In the genomic region with DNA sequence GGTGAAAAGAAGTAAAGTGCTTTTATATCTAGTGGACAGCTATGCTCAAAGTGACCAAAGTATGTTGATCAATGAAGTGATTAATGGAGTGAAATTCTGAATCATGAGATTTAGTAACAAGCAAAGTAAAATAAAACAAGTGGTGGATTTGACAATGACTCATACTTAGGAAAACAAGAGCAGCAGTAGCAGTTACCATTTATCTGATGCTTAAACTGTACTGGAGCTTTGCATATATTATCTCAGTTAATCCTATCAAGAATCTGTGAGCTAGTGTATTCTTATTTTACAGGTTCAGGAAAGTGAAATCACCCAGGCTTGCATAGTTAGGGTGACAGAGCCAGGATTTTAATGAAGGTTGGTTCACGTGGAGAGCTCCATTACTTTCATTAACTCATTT, we compare ENCODE assay signal across 33 cellular contexts. TPM values are rescaled to one million over a fixed set of nuclear protein-coding genes. Genes with fewer than 3 reads are reported as not detected.
DNase-seq lines count a peak whose midpoint lies in the region; ATAC-seq and TF ChIP-seq lines count a peak whose summit lies in the region.
"Had no signal": no experiment of that assay in that cellular context is flagged by ENCODE, and none has a peak within 500 bp of the region (broad histone marks: within the 10 kb centered on the region; RNA-seq: fewer than 3 reads in every experiment).

No MANE protein-coding gene starts in this region.

- POLR2A ChIA-PET in RWPE1 (lab: Yijun Ruan, JAX; ENCODE audit: low non-redundant PET), result no interaction called here

- ATAC-seq in GM18517 (IDR thresholded peaks at IDR 0.05; ENCODE audit: unreplicated experiment), result no peak
- ATAC-seq: activated CD8-positive, alpha-beta T cell treated with anti-CD3 and anti-CD28 coated beads for 36 hours; HCT116; naive thymus-derived CD4-positive, alpha-beta T cell; Right ventricle myocardium inferior had no signal

- TF ChIP-seq POLR2A in thyroid gland (IDR thresholded peaks at IDR 0.05), result no peak

- peak; percentile 56 for DNase-seq in Caki2 (ENCODE audit: low read depth)
- DNase-seq in astrocyte of the spinal cord (ENCODE audit: low read depth, low spot score), result peak; percentile 38
- DNase-seq in kidney glomerular epithelial cell (lab: John Stamatoyannopoulos, UW), result peak; percentile 64
- no peak for DNase-seq in GM13976 (ENCODE audit: low spot score)
- DNase-seq in thyroid gland, result no peak
- no peak for DNase-seq in RWPE1 (ENCODE audit: low spot score)
- DNase-seq: activated CD4-positive, alpha-beta T cell treated with anti-CD3 and anti-CD28 coated beads for 1 hour; activated CD8-positive, alpha-beta T cell treated with anti-CD3 and anti-CD28 coated beads for 36 hours; anterior cingulate cortex; CD8-positive, alpha-beta memory T cell; central memory CD4-positive, alpha-beta T cell; endodermal cell; GF-D8; hypothalamus; midbrain; naive thymus-derived CD4-positive, alpha-beta T cell; NCI-H1092 treated with DMSO at 0.1 percent for 48 hours; NCI-H2029; NCI-H345; NCI-H774; stimulated activated CD4-positive, alpha-beta T cell treated with anti-CD3 and anti-CD28 coated beads, Interleukin-1b, Interleukin-23, amount 100 ng/mL, for 48 hours; stomach; T-helper 2 cell; transverse colon had no signal

- WGBS in thyroid gland, 2 donors, result 60 to 63% methylated on average over 1 of the region's 1 CpG

- in situ Hi-C loops in Caki2 (cut with HindIII; ENCODE audit: low pct_unique_long_range_greater_than_20kb, low sequenced_read_pairs) (no loop called here), astrocyte of the spinal cord (cut with HindIII; ENCODE audit: low sequenced_read_pairs) (no loop called here), GM13976 (cut with MboI; ENCODE audit: low sequenced_read_pairs, unreplicated experiment) (no loop called here)

- peak overlapping the region; percentile 9 for H3K27ac ChIP-seq in HUES48 (ENCODE audit: low read depth, low read length)
- no peak overlapping the region for H3K27ac ChIP-seq in thyroid gland
- H3K27ac ChIP-seq in RWPE1, result no peak overlapping the region
- H3K27ac ChIP-seq: stomach, transverse colon had no signal

- CTCF ChIA-PET in RWPE1 (lab: Yijun Ruan, JAX), result no interaction called here

- TF ChIP-seq CTCF in astrocyte of the spinal cord (IDR thresholded peaks at IDR 0.05; ENCODE audit: low read depth, low read length), result no peak
- no peak for TF ChIP-seq CTCF in GM13976 (IDR thresholded peaks at IDR 0.05; ENCODE audit: borderline replicate concordance, control extremely low read depth, extremely low read depth, insufficient read depth, missing control alignments)
- TF ChIP-seq CTCF in thyroid gland (IDR thresholded peaks at IDR 0.05), result no peak
- no peak for TF ChIP-seq CTCF in RWPE1 (conservative IDR thresholded peaks at IDR 0.05; ENCODE audit: low read depth)

- H3K9ac ChIP-seq in HUES48 (ENCODE audit: low read depth, low read length), result no peak overlapping the region

- H3K36me3 ChIP-seq in HUES48 (ENCODE audit: control insufficient read depth, insufficient read depth, low read length) (no peaks in the 10 kb centered on the region), thyroid gland (no peaks in the 10 kb centered on the region)
- H3K36me3 ChIP-seq: stomach, transverse colon had no signal

- intact Hi-C loops in thyroid gland (cut with DNase I), result no loop called here

- H3K4me3 ChIP-seq in HUES48 (ENCODE audit: low read depth, low read length) (no peak overlapping the region), astrocyte of the spinal cord (ENCODE audit: low read depth, low read length) (no peak overlapping the region), thyroid gland (replicated peaks in 1 of 3) (no peak overlapping the region)
- H3K4me3 ChIP-seq: smooth muscle cell, stomach, transverse colon had no signal

- H3K4me1 ChIP-seq in HUES48 (ENCODE audit: control insufficient read depth, insufficient read depth, low read length) (peaks cover 4% of the 10 kb centered on the region; the same call in 1 of the 2 replicates), thyroid gland (no peaks in the 10 kb centered on the region)
- H3K4me1 ChIP-seq: stomach, transverse colon had no signal

- H3K27me3 ChIP-seq in HUES48 (ENCODE audit: control insufficient read depth, insufficient read depth, low read length), result no peaks in the 10 kb centered on the region
- no peaks in the 10 kb centered on the region for H3K27me3 ChIP-seq in thyroid gland
- H3K27me3 ChIP-seq: stomach, transverse colon had no signal

- H3K9me3 ChIP-seq in HUES48 (ENCODE audit: control insufficient read depth, insufficient read depth, low read length), result peaks cover 30% of the 10 kb centered on the region
- no peaks in the 10 kb centered on the region for H3K9me3 ChIP-seq in thyroid gland
- H3K9me3 ChIP-seq: transverse colon had no signal

RNA-seq across cellular contexts. Expression of gene SPATA16, which starts 50.6 kb away (rescaled TPM):
- not detected in 2 replicates for total RNA-seq in Caki2 (2014; rRNA removed; shearing (Covaris generic); ENCODE audit: low replicate concordance)
- not detected for total RNA-seq in thyroid gland
- total RNA-seq: activated CD8-positive, alpha-beta T cell treated with anti-CD3 and anti-CD28 coated beads for 36 hours; activated T-helper 2 cell treated with anti-CD3 and anti-CD28 coated beads, Interferon-gamma antibody, Interleukin-2, Interleukin-4, amounts not matched to agents 10 μg/mL and 5 μg/mL and 100 μg/mL, durations not matched to agents 14 hours and 24 hours and 36 hours; B cell; CD8-positive, alpha-beta memory T cell; endodermal cell; liver; naive thymus-derived CD4-positive, alpha-beta T cell; omental fat pad; Right ventricle myocardium inferior; smooth muscle cell; stomach; transverse colon had no signal

Comparison
In these comparisons a context has a peak if more than half of its experiments do, and no peak if none do; other contexts are left out.
1. DNase-seq: peak in Caki2 (single experiment), astrocyte of the spinal cord (single experiment) and kidney glomerular epithelial cell (single experiment); none in GM13976 (single experiment), thyroid gland (0 of 2) and RWPE1 (single experiment).